ENCODE assay signal across 10 cellular contexts in the genomic region with DNA sequence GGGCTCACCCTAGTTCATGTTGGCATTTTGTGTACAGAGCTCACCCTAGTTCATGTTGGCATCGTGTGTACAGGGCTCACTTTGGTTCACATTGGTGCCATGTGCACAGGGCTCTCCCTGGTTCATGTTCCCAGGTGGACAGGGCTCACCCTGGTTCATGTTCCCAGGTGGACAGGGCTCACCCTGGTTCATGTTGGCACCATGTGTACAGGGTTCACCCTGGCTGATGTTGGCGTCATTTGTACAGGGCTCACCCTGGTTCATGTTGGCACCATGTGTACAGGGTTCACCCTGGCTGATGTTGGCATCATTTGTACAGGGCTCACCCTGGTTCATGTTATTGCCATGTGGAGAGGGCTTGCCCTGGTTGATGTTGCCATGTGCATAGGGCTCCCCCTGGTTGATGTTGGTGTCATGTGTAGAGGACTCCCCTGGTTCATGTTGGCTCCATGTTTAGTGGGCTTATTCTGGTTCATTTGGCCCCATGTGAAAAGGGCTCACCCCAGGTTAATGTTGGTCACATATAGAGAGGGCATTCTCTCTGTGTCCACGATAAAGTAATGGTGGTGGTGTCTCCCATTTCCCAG. TPM values are rescaled to one million over a fixed set of nuclear protein-coding genes. Genes with fewer than 3 reads are reported as not detected.
A peak's percentile ranks its signal among the peaks of the same experiment; 100 is the strongest.
DNase-seq lines count a peak whose midpoint lies in the region; ATAC-seq and TF ChIP-seq lines count a peak whose summit lies in the region.
"Had no signal": no experiment of that assay in that cellular context is flagged by ENCODE, and none has a peak within 500 bp of the region (broad histone marks: within the 10 kb centered on the region; RNA-seq: fewer than 3 reads in every experiment).

No MANE protein-coding gene starts in this region.

- H3K36me3 Mint-ChIP-seq in progenitor cell of endocrine pancreas (ENCODE audit: insufficient read depth), result no peaks in the 10 kb centered on the region

- peaks cover 21% of the 10 kb centered on the region for H3K27me3 Mint-ChIP-seq in progenitor cell of endocrine pancreas

- H3K9me3 Mint-ChIP-seq in progenitor cell of endocrine pancreas (ENCODE audit: low read depth), result no peaks in the 10 kb centered on the region

- DNase-seq in NCI-H748 (lab: John Stamatoyannopoulos, UW; ENCODE audit: unreplicated experiment) (peak; percentile 1), NCI-H748 treated with DMSO at 0.1 percent for 48 hours (lab: John Stamatoyannopoulos, UW) (no peak), NCI-H69 (lab: John Stamatoyannopoulos, UW) (peak; percentile 6), choroid plexus epithelial cell (ENCODE audit: low read depth) (no peak), progenitor cell of endocrine pancreas (ENCODE audit: low spot score, unreplicated experiment) (no peak), omental fat pad (ENCODE audit: low spot score) (no peak), kidney tubule cell (ENCODE audit: low spot score) (no peak)
- DNase-seq: anterior cingulate cortex, trophoblast cell had no signal

- H3K4me1 Mint-ChIP-seq in progenitor cell of endocrine pancreas (ENCODE audit: low read depth), result no peaks in the 10 kb centered on the region

- no peak overlapping the region for H3K4me3 Mint-ChIP-seq in progenitor cell of endocrine pancreas (ENCODE audit: low read depth)

- ATAC-seq in omental fat pad (ENCODE audit: low FRiP score), result no peak
- no peak for ATAC-seq in GM18909 (IDR thresholded peaks at IDR 0.05; ENCODE audit: poor library complexity, unreplicated experiment)

- H3K27ac Mint-ChIP-seq in progenitor cell of endocrine pancreas, result no peak overlapping the region

- H3K4me3 ChIP-seq in choroid plexus epithelial cell (ENCODE audit: low read depth, low read length), result no peak overlapping the region

- TF ChIP-seq CTCF in choroid plexus epithelial cell (conservative IDR thresholded peaks at IDR 0.05; ENCODE audit: low read depth, low read length) (peak; percentile 28), progenitor cell of endocrine pancreas (IDR thresholded peaks at IDR 0.05; ENCODE audit: unreplicated experiment) (peak; percentile 12), omental fat pad (IDR thresholded peaks at IDR 0.05) (no peak)

RNA-seq across cellular contexts. Expression of a gene that starts 31.7 kb away (rescaled TPM):
- 56.0 and 58.8 TPM in 2 replicates for total RNA-seq in progenitor cell of endocrine pancreas
- total RNA-seq in omental fat pad, result 10 to 100 TPM; 25.8 to 45.1 (median 37.8) TPM

Comparison
In these comparisons a context has a peak if more than half of its experiments do, and no peak if none do; other contexts are left out.
1. DNase-seq: peak in NCI-H748 (single experiment) and NCI-H69 (single experiment); none in NCI-H748 treated with DMSO at 0.1 percent for 48 hours (single experiment), choroid plexus epithelial cell (single experiment), progenitor cell of endocrine pancreas (single experiment), omental fat pad (single experiment) and kidney tubule cell (single experiment).
2. CTCF ChIP-seq: peak in choroid plexus epithelial cell (single experiment) and progenitor cell of endocrine pancreas (single experiment); none in omental fat pad (0 of 3).